Comparison of ENCODE assay signal across 1 cellular context in the genomic region with DNA sequence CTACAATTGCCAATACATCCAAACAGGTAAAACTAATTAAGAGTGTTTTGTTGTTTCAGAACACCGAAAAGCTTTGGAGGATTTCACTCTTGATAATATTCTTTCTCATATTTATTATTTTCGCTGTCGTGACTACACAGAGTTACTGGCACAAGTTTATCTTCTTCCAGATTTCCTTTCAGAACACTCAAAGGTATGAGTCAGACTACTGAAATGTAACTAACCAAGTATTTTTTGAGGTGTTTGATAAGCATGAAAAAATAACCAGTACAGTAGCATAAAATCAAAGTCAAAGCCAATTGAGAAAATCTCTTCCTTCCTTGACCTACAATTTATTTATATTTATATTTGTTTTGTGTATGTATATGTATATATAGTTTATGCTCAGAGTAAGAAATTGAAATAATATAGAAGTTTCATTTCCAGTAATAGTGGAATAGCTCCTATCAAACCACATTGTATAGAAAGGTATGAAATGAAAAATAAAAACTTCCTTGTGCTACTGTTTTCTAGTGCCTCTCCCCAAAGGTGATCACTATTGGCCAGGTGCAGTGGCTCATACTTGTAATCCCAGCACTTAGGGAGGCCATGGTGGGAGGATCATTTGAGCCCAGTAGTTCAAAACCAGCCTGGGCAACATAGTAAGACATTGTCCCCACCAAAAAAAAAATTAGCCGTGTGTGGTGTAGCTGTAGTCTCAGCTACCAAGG.
TF ChIP-seq lines count a peak whose summit lies in the region.

No MANE protein-coding gene starts in this region.

TF ChIP-seq in IMR-90, 13 proteins besides CTCF, POLR2A, EP300 and RAD21:
- no peak for TF ChIP-seq BHLHE40 (IDR thresholded peaks at IDR 0.05; ENCODE audit: low read depth, low read length)
- TF ChIP-seq FOS (IDR thresholded peaks at IDR 0.05; ENCODE audit: low read depth, low read length) = peak; percentile 65; the same call in 1 of the 2 replicates
